In the genomic region with DNA sequence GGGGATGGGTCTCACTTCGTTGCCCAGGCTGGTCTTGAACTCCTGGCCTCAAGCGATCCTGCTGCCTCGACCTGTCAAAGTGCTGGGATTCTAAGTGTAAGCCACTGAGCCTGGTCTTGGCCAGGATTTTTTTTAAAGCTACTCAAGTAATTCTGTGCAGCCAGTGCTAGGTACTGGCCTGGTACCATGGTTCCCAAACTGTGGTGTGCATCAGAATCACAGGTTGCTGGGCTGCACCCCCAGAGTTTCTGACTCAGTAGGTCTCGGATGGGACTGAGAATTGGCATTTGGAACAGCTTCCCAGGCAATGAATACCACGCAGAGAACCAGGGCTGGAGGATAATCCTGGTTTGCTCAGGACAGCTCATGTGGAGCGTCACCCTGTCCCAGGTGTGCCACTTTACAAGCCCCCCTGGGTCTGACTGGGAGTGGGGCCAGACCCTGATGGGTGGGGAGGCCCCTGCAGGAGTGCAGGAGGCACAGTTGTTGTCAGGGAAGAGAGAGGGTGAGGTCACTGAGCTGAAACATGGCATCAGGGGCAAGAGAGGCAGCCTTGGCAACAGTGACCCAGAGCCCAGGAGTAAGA, we compare ENCODE assay signal across 7 cellular contexts. TPM values are rescaled to one million over a fixed set of nuclear protein-coding genes. Genes with fewer than 3 reads are reported as not detected.
A peak's percentile ranks its signal among the peaks of the same experiment; 100 is the strongest.
DNase-seq lines count a peak whose midpoint lies in the region; ATAC-seq, FAIRE-seq and TF ChIP-seq lines count a peak whose summit lies in the region.

No MANE protein-coding gene starts in this region.

- 70% methylated on average over 6 of the region's 6 CpGs for WGBS in esophagus muscularis mucosa
- 33 to 66% (median 53%) methylated on average over 6 of the region's 6 CpGs for WGBS in small intestine, 3 donors

- TF ChIP-seq CTCF in GM23338 (conservative IDR thresholded peaks at IDR 0.05; ENCODE audit: low read depth in 2 of 2) (no peak), Panc1 (IDR thresholded peaks at IDR 0.05) (no peak), esophagus muscularis mucosa (IDR thresholded peaks at IDR 0.05) (no peak)

- no peak for TF ChIP-seq POLR2A in esophagus muscularis mucosa (IDR thresholded peaks at IDR 0.05; ENCODE audit: low read depth)

- intact Hi-C loops in Panc1 (cut with micrococcal nuclease; ENCODE audit: unreplicated experiment), result no loop called here
- intact Hi-C loops in esophagus muscularis mucosa (cut with DNase I), result no loop called here

- H3K27ac ChIP-seq in GM23338 (ENCODE audit: low read depth), result no peak overlapping the region
- H3K27ac ChIP-seq in Panc1 (ENCODE audit: low read length), result peak overlapping the region; percentile 89
- peak overlapping the region; percentile 88 to 96 (median 94) for H3K27ac ChIP-seq in esophagus muscularis mucosa (replicated peaks in 1 of 4)
- H3K27ac ChIP-seq in small intestine (ENCODE audit: low read depth in 1 of 2, low read length in 1 of 2), result peak overlapping the region; percentile 39 to 86

- H3K4me2 ChIP-seq in GM23338, result peak overlapping the region; percentile 99

- H3F3A ChIP-seq in GM23338 (replicated peaks; ENCODE audit: low read depth), result peaks cover 10% of the 10 kb centered on the region; the same call in 1 of the 2 replicates

- ATAC-seq in GM23338 (no peak), Panc1 (peak; percentile 6), GM21786 (IDR thresholded peaks at IDR 0.05; ENCODE audit: unreplicated experiment) (no peak), GM21576 (IDR thresholded peaks at IDR 0.05; ENCODE audit: unreplicated experiment) (no peak)

- no peaks in the 10 kb centered on the region; the same call in 1 of the 2 replicates for H3K36me3 ChIP-seq in GM23338 (ENCODE audit: insufficient read depth)
- no peaks in the 10 kb centered on the region for H3K36me3 ChIP-seq in Panc1 (ENCODE audit: control insufficient read depth, insufficient read depth, low read length)
- H3K36me3 ChIP-seq in esophagus muscularis mucosa, result peaks cover 0 to 19% (median 12%) of the 10 kb centered on the region in 4 donors
- no peaks in the 10 kb centered on the region for H3K36me3 ChIP-seq in small intestine (ENCODE audit: control insufficient read depth in 2 of 2, insufficient read depth in 2 of 2, low read length in 2 of 2)

- H3K9me3 ChIP-seq in Panc1 (ENCODE audit: control insufficient read depth, insufficient read depth, low read depth, low read length) (no peaks in the 10 kb centered on the region), esophagus muscularis mucosa (no peaks in the 10 kb centered on the region), small intestine (ENCODE audit: control insufficient read depth, low read depth) (no peaks in the 10 kb centered on the region)

- H3K4me3 Mint-ChIP-seq in GM23338, result peak overlapping the region; percentile 80

- H3K4me1 ChIP-seq in GM23338 (ENCODE audit: insufficient read depth) (peaks cover 33% of the 10 kb centered on the region; the same call in 1 of the 2 replicates), Panc1 (ENCODE audit: control insufficient read depth, insufficient read depth, low read length) (peaks cover 56% of the 10 kb centered on the region), esophagus muscularis mucosa (peaks cover 44 to 84% (median 75%) of the 10 kb centered on the region in 4 donors), small intestine (ENCODE audit: control insufficient read depth in 2 of 2, insufficient read depth in 1 of 2, low read depth in 1 of 2, low read length in 1 of 2) (peaks cover 0 to 6% of the 10 kb centered on the region in 2 donors)

- H3K27ac Mint-ChIP-seq in GM23338, result no peak overlapping the region

- TF ChIP-seq EP300 in esophagus muscularis mucosa (IDR thresholded peaks at IDR 0.05), result no peak

- no peak overlapping the region; the same call in 1 of the 2 replicates for H2AFZ ChIP-seq in GM23338

- in situ Hi-C loops in Panc1 (cut with HindIII; ENCODE audit: low pct_unique_long_range_greater_than_20kb, low sequenced_read_pairs), result no loop called here

- peaks cover 5% of the 10 kb centered on the region; the same call in 1 of the 3 replicates for H3K36me3 Mint-ChIP-seq in GM23338 (ENCODE audit: low read depth)

- H3K9me2 ChIP-seq in GM23338 (ENCODE audit: insufficient read depth), result no peaks in the 10 kb centered on the region

- H3K27me3 ChIP-seq in GM23338 (ENCODE audit: insufficient read depth) (peaks cover 44% of the 10 kb centered on the region), Panc1 (ENCODE audit: control insufficient read depth, insufficient read depth, low read length) (no peaks in the 10 kb centered on the region), esophagus muscularis mucosa (no peaks in the 10 kb centered on the region), small intestine (ENCODE audit: control insufficient read depth in 2 of 2, insufficient read depth in 2 of 2, low read length in 2 of 2) (no peaks in the 10 kb centered on the region)

- H3K4me1 Mint-ChIP-seq in GM23338, result peaks cover 46% of the 10 kb centered on the region

- peaks cover 52% of the 10 kb centered on the region for H3K27me3 Mint-ChIP-seq in GM23338 (ENCODE audit: insufficient read depth, low read depth, poor library complexity)

- CTCF ChIA-PET in Panc1 (lab: Charles Lee), result interaction anchor here (0.5 to 2.5 kb wide), 14 partner anchors 10 to 740 kb away, joined by 3 to 9 read pairs (median 6); a partner anchor contains a TSS

- no peaks in the 10 kb centered on the region for H4K20me1 ChIP-seq in GM23338 (replicated peaks; ENCODE audit: insufficient read depth)

- no peaks in the 10 kb centered on the region for H3K79me2 ChIP-seq in GM23338 (replicated peaks; ENCODE audit: insufficient read depth)

- H3K4me3 ChIP-seq in GM23338 (peak overlapping the region; percentile 76), Panc1 (ENCODE audit: low read depth in 2 of 2, low read length in 2 of 2) (peak overlapping the region in 1 of 2 experiments; percentile 56; a peak in 1 of 4 replicates), esophagus muscularis mucosa (peak overlapping the region; percentile 60 to 71 (median 64)), small intestine (ENCODE audit: low read depth in 1 of 2, low read length in 2 of 2) (no peak overlapping the region)

- no peaks in the 10 kb centered on the region for H3K9me3 Mint-ChIP-seq in GM23338

- no peak for DNase-seq in GM23338 (ENCODE audit: low spot score)
- no peak for DNase-seq in Panc1 (ENCODE audit: low read depth, low spot score)
- no peak for DNase-seq in esophagus muscularis mucosa (ENCODE audit: extremely low spot score)
- DNase-seq in small intestine, result no peak
- no peak for DNase-seq in dedifferentiated amniotic fluid mesenchymal stem cell (ENCODE audit: extremely low spot score)

- no peak for FAIRE-seq in small intestine (lab: Jason Lieb, UNC)

- no TSS peak for BruUV-seq in Panc1 (replicated peaks; lab: Mats Ljungman, UMichigan)

- POLR2A ChIA-PET in Panc1 (lab: Charles Lee), result interaction anchor here (0.6 to 1.1 kb wide), 15 partner anchors 24 to 447 kb away, joined by 3 to 11 read pairs (median 4); no protein-coding TSS in a partner anchor

RNA-seq across cellular contexts. Expression of a gene that starts 10.7 kb away (rescaled TPM):
- total RNA-seq in GM23338 (2014; rRNA removed; shearing (Covaris generic)), result 38.0 and 53.2 TPM in 2 replicates
- polyA plus RNA-seq in GM23338 (2016; fragmentation: Nextera tagmentation; extraction: Ambion mirVana) (65.5 and 74.5 TPM in 2 replicates), small intestine (10 to 100 TPM; 15.4 to 49.8 (median 15.9) TPM)
- total RNA-seq in Panc1 (2021; ENCODE audit: unreplicated experiment) (85.4 TPM), esophagus muscularis mucosa (10 to 100 TPM; 11.6 to 22.2 (median 16.9) TPM)
- polyA plus RNA-seq in Panc1 (2012; ENCODE audit: insufficient read length), result 76.8 TPM

Comparison
In these comparisons a context has a peak if more than half of its experiments do, and no peak if none do; other contexts are left out.
1. H3K4me3 ChIP-seq: peak in GM23338 (single experiment) and esophagus muscularis mucosa (4 of 4); none in small intestine (0 of 2).